ENCODE assay signal across 8 cellular contexts in the genomic region with DNA sequence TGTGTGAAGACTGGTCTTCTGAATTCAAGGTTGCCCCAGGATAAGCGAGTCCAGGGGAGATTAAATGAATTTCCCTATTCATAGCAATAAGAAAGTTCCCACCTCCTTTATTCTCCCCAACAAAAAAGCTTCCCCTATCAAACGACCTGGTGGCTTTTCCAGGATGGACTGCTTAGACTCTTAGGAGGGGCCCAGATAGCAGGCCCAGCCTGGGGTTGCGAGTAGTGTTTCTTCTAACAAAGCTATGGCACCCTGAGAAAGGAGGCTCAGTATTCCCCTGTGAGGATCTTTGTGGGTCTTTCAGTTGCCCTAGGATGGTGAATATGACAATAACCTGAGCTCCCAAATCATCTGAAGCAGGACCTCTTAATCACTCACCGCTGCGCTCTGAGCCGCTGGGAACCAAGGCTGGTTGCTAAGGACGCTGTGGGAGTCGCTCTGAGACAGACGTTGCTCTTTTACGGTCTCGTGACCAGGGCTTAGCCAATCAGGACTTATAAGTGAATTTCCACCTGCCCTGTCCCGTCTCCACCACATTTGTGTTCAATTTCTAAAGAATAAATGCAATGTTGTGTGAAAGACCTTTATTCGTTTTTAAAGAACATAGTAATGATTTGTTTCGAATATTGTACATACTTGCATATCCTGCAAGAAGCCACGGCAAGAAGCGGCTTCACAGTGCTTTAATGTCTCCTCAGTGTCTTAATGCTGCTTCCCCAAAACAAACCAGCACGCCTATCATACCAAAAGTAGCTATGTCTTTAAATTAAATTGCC. TPM values are rescaled to one million over a fixed set of nuclear protein-coding genes. Genes with fewer than 3 reads are reported as not detected.
DNase-seq lines count a peak whose midpoint lies in the region; ATAC-seq and TF ChIP-seq lines count a peak whose summit lies in the region.

A gene (minus strand): TSS at position 423 of the 776 bp plus-strand sequence. CDS start 59,319 bp downstream, outside the sequence.

- peak within 1 kb of the TSS; percentile 30 to 75 (median 60) for H3K4me3 ChIP-seq in dorsolateral prefrontal cortex
- peak within 1 kb of the TSS; percentile 25 to 43 for H3K4me3 ChIP-seq in left lung

- H3K27ac Mint-ChIP-seq in activated CD4-positive, alpha-beta memory T cell treated with anti-CD3 and anti-CD28 coated beads, Interleukin-2, amount 10 ng/mL, durations not matched to agents 7 days and 5 days, result no peak within 1 kb of the TSS

- TF ChIP-seq CTCF in dorsolateral prefrontal cortex (IDR thresholded peaks at IDR 0.05 in 54 of 56, conservative IDR thresholded peaks at IDR 0.05 in 2 of 56; ENCODE audit: low read depth in 1 of 56, partially characterized antibody in 56 of 56) (peak in 3 of 56 donors; percentile 17 to 21 (median 18)), left lung (IDR thresholded peaks at IDR 0.05) (no peak)

- intact Hi-C loops in dorsolateral prefrontal cortex (cut with DNase I) (no loop called here), left lung (cut with DNase I) (no loop called here)

- DNase-seq in NCI-H2196 treated with DMSO at 0.1 percent for 48 hours (lab: John Stamatoyannopoulos, UW; ENCODE audit: unreplicated experiment) (peak; percentile 67), dorsolateral prefrontal cortex (peak; percentile 37 to 87 (median 78)), left lung (peak; percentile 74 to 82), NCI-H128 (lab: John Stamatoyannopoulos, UW; ENCODE audit: unreplicated experiment) (no peak)
- DNase-seq in activated CD4-positive, alpha-beta memory T cell treated with anti-CD3 and anti-CD28 coated beads, Interleukin-2, amount 10 ng/mL, durations not matched to agents 7 days and 5 days, result peak; percentile 81
- DNase-seq in stimulated activated CD4-positive, alpha-beta T cell treated with anti-CD3 and anti-CD28 coated beads, Interleukin-2, amount 100 ng/mL, for 24 hours, result peak; percentile 70 to 75

- no peaks in the 10 kb centered on the region for H3K9me3 ChIP-seq in left lung

- peaks cover 2% of the 10 kb centered on the region for H3K27me3 Mint-ChIP-seq in activated CD4-positive, alpha-beta memory T cell treated with anti-CD3 and anti-CD28 coated beads, Interleukin-2, amount 10 ng/mL, durations not matched to agents 7 days and 5 days

- H3K36me3 ChIP-seq in left lung, result no peaks in the 10 kb centered on the region

- no peaks in the 10 kb centered on the region for H3K27me3 ChIP-seq in dorsolateral prefrontal cortex
- no peaks in the 10 kb centered on the region for H3K27me3 ChIP-seq in left lung

- POLR2A ChIA-PET in activated CD4-positive, alpha-beta memory T cell treated with anti-CD3 and anti-CD28 coated beads, Interleukin-2, amount 10 ng/mL, durations not matched to agents 7 days and 5 days (lab: Charles Lee), result interaction anchor here (0.8 to 1.4 kb wide), 3 partner anchors 9 to 366 kb away, joined by 3 to 6 read pairs (median 4); a partner anchor contains a TSS

- H3K27ac ChIP-seq in dorsolateral prefrontal cortex (peak within 1 kb of the TSS in 26 of 59 donors; percentile 3 to 70 (median 44)), left lung (no peak within 1 kb of the TSS)

- H3K36me3 Mint-ChIP-seq in activated CD4-positive, alpha-beta memory T cell treated with anti-CD3 and anti-CD28 coated beads, Interleukin-2, amount 10 ng/mL, durations not matched to agents 7 days and 5 days (ENCODE audit: low read depth), result no peaks in the 10 kb centered on the region

- peak within 1 kb of the TSS; percentile 73 for H3K4me3 Mint-ChIP-seq in activated CD4-positive, alpha-beta memory T cell treated with anti-CD3 and anti-CD28 coated beads, Interleukin-2, amount 10 ng/mL, durations not matched to agents 7 days and 5 days

- ATAC-seq in GM18502 (IDR thresholded peaks at IDR 0.05; ENCODE audit: poor library complexity, unreplicated experiment) (peak; percentile 100), HG02973 (IDR thresholded peaks at IDR 0.05; ENCODE audit: unreplicated experiment) (peak; percentile 92), left lung (peak; percentile 100)

- no peaks in the 10 kb centered on the region for H3K9me3 Mint-ChIP-seq in activated CD4-positive, alpha-beta memory T cell treated with anti-CD3 and anti-CD28 coated beads, Interleukin-2, amount 10 ng/mL, durations not matched to agents 7 days and 5 days

- H3K4me1 Mint-ChIP-seq in activated CD4-positive, alpha-beta memory T cell treated with anti-CD3 and anti-CD28 coated beads, Interleukin-2, amount 10 ng/mL, durations not matched to agents 7 days and 5 days, result peaks cover 3% of the 10 kb centered on the region

- no peaks in the 10 kb centered on the region for H3K4me1 ChIP-seq in left lung

- CTCF ChIA-PET in activated CD4-positive, alpha-beta memory T cell treated with anti-CD3 and anti-CD28 coated beads, Interleukin-2, amount 10 ng/mL, durations not matched to agents 7 days and 5 days (lab: Charles Lee), result interaction anchor here (1.0 to 2.0 kb wide), 5 partner anchors 12 to 497 kb away, joined by 3 to 6 read pairs (median 4); a partner anchor contains a TSS

RNA-seq across cellular contexts. Expression of the gene that starts here (rescaled TPM):
- total RNA-seq in activated CD4-positive, alpha-beta memory T cell treated with anti-CD3 and anti-CD28 coated beads, Interleukin-2, amount 10 ng/mL, durations not matched to agents 7 days and 5 days, result 1 to 10 TPM; 1.1 to 1.7 TPM
- 10 to 100 TPM; 14.6 to 36.6 (median 25.0) TPM for total RNA-seq in dorsolateral prefrontal cortex
- 1 to 10 TPM; 2.4 to 5.1 TPM for total RNA-seq in left lung
